Comparison of ENCODE assay signal across 22 cellular contexts in genomic region chr1:226597616-226598454, GRCh38. TPM values are rescaled to one million over a fixed set of nuclear protein-coding genes. Genes with fewer than 3 reads are reported as not detected.
DNase-seq lines count a peak whose midpoint lies in the region; ATAC-seq and TF ChIP-seq lines count a peak whose summit lies in the region.
"Had no signal": no experiment of that assay in that cellular context is flagged by ENCODE, and none has a peak within 500 bp of the region (broad histone marks: within the 10 kb centered on the region; RNA-seq: fewer than 3 reads in every experiment).

No MANE protein-coding gene starts in this region.

- H3K36me3 Mint-ChIP-seq in CD14-positive monocyte, result no peaks in the 10 kb centered on the region
- no peaks in the 10 kb centered on the region for H3K36me3 Mint-ChIP-seq in activated CD4-positive, alpha-beta T cell treated with anti-CD3 and anti-CD28 coated beads, Interleukin-2, amount 10 ng/mL, durations not matched to agents 7 days and 5 days (ENCODE audit: low read depth)
- H3K36me3 Mint-ChIP-seq: CD8-positive, alpha-beta memory T cell had no signal

- no peaks in the 10 kb centered on the region for H3K36me3 ChIP-seq in HEK293 (ENCODE audit: control insufficient read depth in 2 of 2, insufficient read depth in 1 of 2, low read length in 2 of 2)
- H3K36me3 ChIP-seq in osteoblast (ENCODE audit: insufficient read depth, low read length), result no peaks in the 10 kb centered on the region
- no peaks in the 10 kb centered on the region for H3K36me3 ChIP-seq in upper lobe of right lung
- H3K36me3 ChIP-seq: MG63, SJSA1 had no signal

- H3K4me3 Mint-ChIP-seq in CD14-positive monocyte, result no peak overlapping the region
- no peak overlapping the region for H3K4me3 Mint-ChIP-seq in activated CD4-positive, alpha-beta T cell treated with anti-CD3 and anti-CD28 coated beads, Interleukin-2, amount 10 ng/mL, durations not matched to agents 7 days and 5 days
- H3K4me3 Mint-ChIP-seq: CD8-positive, alpha-beta memory T cell had no signal

- DNase-seq in CD14-positive monocyte (ENCODE audit: low spot score) (peak; percentile 46), osteoblast (ENCODE audit: insufficient read length, low spot score, missing footprints) (peak; percentile 62), upper lobe of right lung (peak; percentile 47), amygdala (lab: John Stamatoyannopoulos, UW) (no peak)
- DNase-seq in activated CD4-positive, alpha-beta T cell treated with anti-CD3 and anti-CD28 coated beads, Interleukin-2, amount 10 ng/mL, durations not matched to agents 7 days and 5 days, result no peak
- DNase-seq: CD8-positive, alpha-beta memory T cell; DMS53; GF-D8; MG63; NCI-H1417; NCI-H1694 treated with DMSO at 0.1 percent for 48 hours; NCI-H2081 treated with DMSO at 0.1 percent for 48 hours; NCI-H2171 treated with DMSO at 0.1 percent for 48 hours; NCI-H446; NCI-H526; OCI-M1 had no signal

- no peak overlapping the region for H2AFZ ChIP-seq in osteoblast (ENCODE audit: low read length)

- TF ChIP-seq CTCF in CD14-positive monocyte (IDR thresholded peaks at IDR 0.05) (no peak), HEK293 (tag by site-specific recombination; IDR thresholded peaks at IDR 0.05) (no peak), osteoblast (IDR thresholded peaks at IDR 0.05; ENCODE audit: extremely low read depth, low read depth, low read length) (no peak), upper lobe of right lung (IDR thresholded peaks at IDR 0.05) (no peak)

- H3K4me1 Mint-ChIP-seq in CD14-positive monocyte, result no peaks in the 10 kb centered on the region
- H3K4me1 Mint-ChIP-seq in activated CD4-positive, alpha-beta T cell treated with anti-CD3 and anti-CD28 coated beads, Interleukin-2, amount 10 ng/mL, durations not matched to agents 7 days and 5 days, result no peaks in the 10 kb centered on the region
- H3K4me1 Mint-ChIP-seq: CD8-positive, alpha-beta memory T cell had no signal

- H3K79me2 ChIP-seq in osteoblast (ENCODE audit: insufficient read depth, low read length), result no peaks in the 10 kb centered on the region

- POLR2A ChIA-PET in HEK293 (lab: Yijun Ruan, JAX), result no interaction called here
- POLR2A ChIA-PET in activated CD4-positive, alpha-beta T cell treated with anti-CD3 and anti-CD28 coated beads, Interleukin-2, amount 10 ng/mL, durations not matched to agents 7 days and 5 days (lab: Charles Lee), result no interaction called here

- H3K4me3 ChIP-seq in HEK293 (ENCODE audit: low read depth, low read length), result no peak overlapping the region
- no peak overlapping the region for H3K4me3 ChIP-seq in osteoblast (ENCODE audit: insufficient read depth, low read length)
- H3K4me3 ChIP-seq in upper lobe of right lung, result no peak overlapping the region
- H3K4me3 ChIP-seq: K562, MG63, SJSA1 had no signal

- ATAC-seq in upper lobe of right lung (no peak), HG02970 (IDR thresholded peaks at IDR 0.05; ENCODE audit: low FRiP score, unreplicated experiment) (no peak)

- H3K27ac ChIP-seq in HEK293 (ENCODE audit: extremely low read depth, low read depth, low read length) (no peak overlapping the region), osteoblast (ENCODE audit: low read depth, low read length) (no peak overlapping the region), upper lobe of right lung (no peak overlapping the region)
- H3K27ac ChIP-seq: SJSA1 had no signal

- H3K27ac Mint-ChIP-seq in CD14-positive monocyte, result peak overlapping the region in 1 of 7 donors; percentile 5
- H3K27ac Mint-ChIP-seq in activated CD4-positive, alpha-beta T cell treated with anti-CD3 and anti-CD28 coated beads, Interleukin-2, amount 10 ng/mL, durations not matched to agents 7 days and 5 days, result no peak overlapping the region
- H3K27ac Mint-ChIP-seq: CD8-positive, alpha-beta memory T cell had no signal

- peaks cover 0 to 3% (median 1%) of the 10 kb centered on the region in 7 donors for H3K9me3 Mint-ChIP-seq in CD14-positive monocyte
- no peaks in the 10 kb centered on the region for H3K9me3 Mint-ChIP-seq in activated CD4-positive, alpha-beta T cell treated with anti-CD3 and anti-CD28 coated beads, Interleukin-2, amount 10 ng/mL, durations not matched to agents 7 days and 5 days

- no peak overlapping the region for H3K4me2 ChIP-seq in osteoblast (ENCODE audit: insufficient read depth, low read length)

- intact Hi-C loops in CD14-positive monocyte (cut with micrococcal nuclease), result no loop called here
- intact Hi-C loops in upper lobe of right lung (cut with DNase I), result no loop called here

- H4K20me1 ChIP-seq in osteoblast (ENCODE audit: insufficient read depth, low read length), result no peaks in the 10 kb centered on the region

- H3K9me3 ChIP-seq in HEK293 (ENCODE audit: control insufficient read depth, insufficient read depth, low read depth, low read length), result no peaks in the 10 kb centered on the region
- no peaks in the 10 kb centered on the region for H3K9me3 ChIP-seq in osteoblast (ENCODE audit: low read depth, low read length)
- no peaks in the 10 kb centered on the region for H3K9me3 ChIP-seq in upper lobe of right lung
- H3K9me3 ChIP-seq: SJSA1 had no signal

- H3K4me1 ChIP-seq in HEK293 (ENCODE audit: control insufficient read depth, insufficient read depth, low read length) (no peaks in the 10 kb centered on the region), osteoblast (ENCODE audit: insufficient read depth, low read length) (peaks cover 8% of the 10 kb centered on the region), upper lobe of right lung (peaks cover 5% of the 10 kb centered on the region)

- H3K27me3 ChIP-seq in osteoblast (ENCODE audit: insufficient read depth, low read length) (no peaks in the 10 kb centered on the region), upper lobe of right lung (no peaks in the 10 kb centered on the region)
- H3K27me3 ChIP-seq: MG63 had no signal

- CTCF ChIA-PET in HEK293 (lab: Yijun Ruan, JAX), result interaction anchor here (0.6 to 1.6 kb wide), 5 partner anchors 12 to 51 kb away, joined by 3 to 4 read pairs (median 3); no protein-coding TSS in a partner anchor
- CTCF ChIA-PET in activated CD4-positive, alpha-beta T cell treated with anti-CD3 and anti-CD28 coated beads, Interleukin-2, amount 10 ng/mL, durations not matched to agents 7 days and 5 days (lab: Charles Lee), result interaction anchor here (0.5 to 1.0 kb wide), 2 partner anchors 90 to 230 kb away, joined by 3 to 5 read pairs; no protein-coding TSS in a partner anchor

- peaks cover 5 to 6% (median 5%) of the 10 kb centered on the region in 3 donors for H3K27me3 Mint-ChIP-seq in CD14-positive monocyte (ENCODE audit: low read depth in 3 of 3)
- H3K27me3 Mint-ChIP-seq in activated CD4-positive, alpha-beta T cell treated with anti-CD3 and anti-CD28 coated beads, Interleukin-2, amount 10 ng/mL, durations not matched to agents 7 days and 5 days, result peaks cover 11% of the 10 kb centered on the region

TF ChIP-seq in HEK293, 187 proteins besides CTCF, POLR2A, EP300 and RAD21:
- TF ChIP-seq ZSCAN16 (tag by site-specific recombination; IDR thresholded peaks at IDR 0.05), result no peak
- peak; percentile 90 for TF ChIP-seq ZIC2 (tag by site-specific recombination; IDR thresholded peaks at IDR 0.05)

RNA-seq across cellular contexts. Expression of gene STUM, which starts 49.3 kb away (rescaled TPM):
- not detected for polyA plus RNA-seq in CD14-positive monocyte
- total RNA-seq in osteoblast (under 0.01 TPM in 1 of 2 replicates, not detected in the other), upper lobe of right lung (0.49 TPM)
- not detected for total RNA-seq in activated CD4-positive, alpha-beta T cell treated with anti-CD3 and anti-CD28 coated beads, Interleukin-2, amount 10 ng/mL, durations not matched to agents 7 days and 5 days
- total RNA-seq: CD8-positive, alpha-beta memory T cell; K562; LHCN-M2 had no signal
- polyA plus RNA-seq: BJ, K562 had no signal

Comparison
In these comparisons a context has a peak if more than half of its experiments do, and no peak if none do; other contexts are left out.
1. DNase-seq: peak in CD14-positive monocyte (single experiment), osteoblast (single experiment) and upper lobe of right lung (single experiment); none in activated CD4-positive, alpha-beta T cell treated with anti-CD3 and anti-CD28 coated beads, Interleukin-2, amount 10 ng/mL, durations not matched to agents 7 days and 5 days (single experiment) and amygdala (0 of 56).